8 cellular contexts compared by ENCODE assay signal in genomic region chr16:28375115-28375514, GRCh38. TPM values are rescaled to one million over a fixed set of nuclear protein-coding genes. Genes with fewer than 3 reads are reported as not detected.
DNase-seq lines count a peak whose midpoint lies in the region; ATAC-seq, FAIRE-seq and TF ChIP-seq lines count a peak whose summit lies in the region.
"Not testable (repeated sequence)": the region's sequence is repeated elsewhere in the genome, so short reads cannot be mapped to it uniquely, and the experiment has no call there.

No MANE protein-coding gene starts in this region.

- CTCF ChIA-PET in activated CD8-positive, alpha-beta T cell treated with anti-CD3 and anti-CD28 coated beads for 36 hours (lab: Charles Lee): not testable (repeated sequence)

- not testable (repeated sequence) for H3K36me3 Mint-ChIP-seq in activated CD8-positive, alpha-beta T cell treated with anti-CD3 and anti-CD28 coated beads for 36 hours (ENCODE audit: low read depth); activated naive CD8-positive, alpha-beta T cell treated with anti-CD3 and anti-CD28 coated beads, Interleukin-2, amount 50 U/mL, for 24 hours (ENCODE audit: low read depth)

- FAIRE-seq in pancreas (lab: Jason Lieb, UNC): not testable (repeated sequence)

- TF ChIP-seq CTCF in GM12864 (IDR thresholded peaks at IDR 0.05; ENCODE audit: low read depth, low read length, missing control alignments): peak; percentile 4
- not testable (repeated sequence) for TF ChIP-seq CTCF in RWPE2 (IDR thresholded peaks at IDR 0.05; ENCODE audit: poor library complexity, severe bottlenecking); activated CD8-positive, alpha-beta T cell treated with anti-CD3 and anti-CD28 coated beads for 36 hours (IDR thresholded peaks at IDR 0.05); right lobe of liver (IDR thresholded peaks at IDR 0.05); pancreas (IDR thresholded peaks at IDR 0.05); upper lobe of right lung (IDR thresholded peaks at IDR 0.05)

- ATAC-seq in RWPE2 (ENCODE audit: low read depth): peak; percentile 80
- ATAC-seq in activated CD8-positive, alpha-beta T cell treated with anti-CD3 and anti-CD28 coated beads for 36 hours: peak; percentile 42
- ATAC-seq in activated naive CD8-positive, alpha-beta T cell treated with anti-CD3 and anti-CD28 coated beads, Interleukin-2, amount 50 U/mL, for 24 hours: peak; percentile 51
- ATAC-seq in Right ventricle myocardium inferior: peak; percentile 34
- peak; percentile 64 to 72 (median 68) for ATAC-seq in right lobe of liver
- peak; percentile 68 to 92 (median 84) for ATAC-seq in pancreas
- ATAC-seq in upper lobe of right lung: peak; percentile 74

- not testable (repeated sequence) for H3K27me3 ChIP-seq in RWPE2 (ENCODE audit: insufficient read depth, poor library complexity, severe bottlenecking); right lobe of liver; pancreas; upper lobe of right lung

- not testable (repeated sequence) for TF ChIP-seq POLR2A in right lobe of liver (IDR thresholded peaks at IDR 0.05)

- H3K27ac Mint-ChIP-seq in activated CD8-positive, alpha-beta T cell treated with anti-CD3 and anti-CD28 coated beads for 36 hours; activated naive CD8-positive, alpha-beta T cell treated with anti-CD3 and anti-CD28 coated beads, Interleukin-2, amount 50 U/mL, for 24 hours: not testable (repeated sequence)

- not testable (repeated sequence) for H3K9me3 ChIP-seq in RWPE2 (ENCODE audit: severe bottlenecking); right lobe of liver; pancreas; upper lobe of right lung

- H3K4me1 Mint-ChIP-seq in activated CD8-positive, alpha-beta T cell treated with anti-CD3 and anti-CD28 coated beads for 36 hours (ENCODE audit: low read depth); activated naive CD8-positive, alpha-beta T cell treated with anti-CD3 and anti-CD28 coated beads, Interleukin-2, amount 50 U/mL, for 24 hours: not testable (repeated sequence)

- not testable (repeated sequence) for H3K27me3 Mint-ChIP-seq in activated CD8-positive, alpha-beta T cell treated with anti-CD3 and anti-CD28 coated beads for 36 hours; activated naive CD8-positive, alpha-beta T cell treated with anti-CD3 and anti-CD28 coated beads, Interleukin-2, amount 50 U/mL, for 24 hours

- intact Hi-C loops in activated CD8-positive, alpha-beta T cell treated with anti-CD3 and anti-CD28 coated beads for 36 hours (cut with micrococcal nuclease); Right ventricle myocardium inferior (cut with DNase I); right lobe of liver (cut with DNase I); pancreas (cut with DNase I); upper lobe of right lung (cut with DNase I): not testable (repeated sequence)

- not testable (repeated sequence) for H3K9me3 Mint-ChIP-seq in activated CD8-positive, alpha-beta T cell treated with anti-CD3 and anti-CD28 coated beads for 36 hours; activated naive CD8-positive, alpha-beta T cell treated with anti-CD3 and anti-CD28 coated beads, Interleukin-2, amount 50 U/mL, for 24 hours

- not testable (repeated sequence) for DNase-seq in GM12864 (ENCODE audit: low read depth); RWPE2 (ENCODE audit: low spot score); activated naive CD8-positive, alpha-beta T cell treated with anti-CD3 and anti-CD28 coated beads, Interleukin-2, amount 50 U/mL, for 24 hours; Right ventricle myocardium inferior (ENCODE audit: missing footprints); upper lobe of right lung
- DNase-seq in activated CD8-positive, alpha-beta T cell treated with anti-CD3 and anti-CD28 coated beads for 36 hours: peak; percentile 5
- DNase-seq in right lobe of liver: peak in 1 of 3 donors; percentile 3
- DNase-seq in pancreas: peak in 1 of 6 donors; percentile 14

- not testable (repeated sequence) for H3K4me3 Mint-ChIP-seq in activated CD8-positive, alpha-beta T cell treated with anti-CD3 and anti-CD28 coated beads for 36 hours; activated naive CD8-positive, alpha-beta T cell treated with anti-CD3 and anti-CD28 coated beads, Interleukin-2, amount 50 U/mL, for 24 hours

- not testable (repeated sequence) for H3K36me3 ChIP-seq in RWPE2 (ENCODE audit: low read depth); right lobe of liver; pancreas; upper lobe of right lung

- not testable (repeated sequence) for H3K27ac ChIP-seq in RWPE2 (ENCODE audit: poor library complexity, severe bottlenecking); right lobe of liver; pancreas; upper lobe of right lung

- not testable (repeated sequence) for H3K4me3 ChIP-seq in GM12864 (ENCODE audit: low read depth, low read length); RWPE2 (ENCODE audit: severe bottlenecking); right lobe of liver; pancreas; upper lobe of right lung

- not testable (repeated sequence) for H3K4me1 ChIP-seq in RWPE2 (ENCODE audit: insufficient read depth, poor library complexity, severe bottlenecking); right lobe of liver; pancreas; upper lobe of right lung

- POLR2A ChIA-PET in activated CD8-positive, alpha-beta T cell treated with anti-CD3 and anti-CD28 coated beads for 36 hours (lab: Charles Lee): not testable (repeated sequence)

- no CpG with 5 or more reads among the region's 8 CpGs for WGBS in right lobe of liver (ENCODE audit: insufficient coverage, low coverage, low lambda C conversion rate, missing lambda C conversion rate)
- WGBS in pancreas, 2 donors: 0% methylated on average over 1 to 3 of the region's 8 CpGs

RNA-seq across cellular contexts. Expression of gene NPIPB6, which starts 11.8 kb away (rescaled TPM):
- total RNA-seq in activated CD8-positive, alpha-beta T cell treated with anti-CD3 and anti-CD28 coated beads for 36 hours: under 1 TPM in 1 of 2 experiments, not detected in 1; 0.52 TPM
- total RNA-seq in Right ventricle myocardium inferior: 0.73 TPM
- total RNA-seq in right lobe of liver: 1 to 10 TPM in 1 of 6 experiments, under 1 TPM in 3, not detected in 2; 0.47 to 2.4 (median 0.72) TPM
- 1 to 10 TPM in 2 of 6 donors, under 1 TPM in 3, not detected in 1; 0.25 to 2.0 (median 0.58) TPM for total RNA-seq in pancreas
- under 1 TPM; 0.61 to 0.77 TPM for polyA plus RNA-seq in pancreas
- 3.2 TPM for total RNA-seq in upper lobe of right lung

RNA-seq across cellular contexts. Expression of gene EIF3CL, which starts 28.5 kb away (rescaled TPM):
- total RNA-seq in activated CD8-positive, alpha-beta T cell treated with anti-CD3 and anti-CD28 coated beads for 36 hours: 10 to 100 TPM; 25.0 to 56.5 TPM
- total RNA-seq in Right ventricle myocardium inferior: 23.0 TPM
- total RNA-seq in right lobe of liver: 100 to 1,000 TPM in 2 of 6 experiments, 10 to 100 TPM in 1, 1 to 10 TPM in 2, under 1 TPM in 1; 0.07 to 146 (median 19.7) TPM
- total RNA-seq in pancreas: 10 to 100 TPM; 32.6 to 76.5 (median 50.5) TPM
- polyA plus RNA-seq in pancreas: 10 to 100 TPM; 38.7 to 49.0 TPM
- total RNA-seq in upper lobe of right lung: 25.2 TPM

Comparison
In these comparisons a context has a peak if more than half of its experiments do, and no peak if none do; other contexts are left out.
1. ATAC-seq: peak in every context shown above with its lines; median percentile 84 in pancreas; 80 in RWPE2; 74 in upper lobe of right lung; 68 in right lobe of liver; 51 in activated naive CD8-positive, alpha-beta T cell treated with anti-CD3 and anti-CD28 coated beads, Interleukin-2, amount 50 U/mL, for 24 hours; 42 in activated CD8-positive, alpha-beta T cell treated with anti-CD3 and anti-CD28 coated beads for 36 hours; 34 in Right ventricle myocardium inferior.